ENCODE assay signal across 24 cellular contexts in genomic region chr22:25553131-25553530, GRCh38. TPM values are rescaled to one million over a fixed set of nuclear protein-coding genes. Genes with fewer than 3 reads are reported as not detected.
DNase-seq lines count a peak whose midpoint lies in the region; ATAC-seq, FAIRE-seq and TF ChIP-seq lines count a peak whose summit lies in the region.
"Had no signal": no experiment of that assay in that cellular context is flagged by ENCODE, and none has a peak within 500 bp of the region (broad histone marks: within the 10 kb centered on the region; RNA-seq: fewer than 3 reads in every experiment).

No MANE protein-coding gene starts in this region.

- H3K4me1 ChIP-seq in GM12878 (ENCODE audit: control insufficient read depth, insufficient read depth, low read length) = peaks cover 3% of the 10 kb centered on the region; the same call in 1 of the 2 replicates
- H3K4me1 ChIP-seq: A549, HAP-1 had no signal

- 50% methylated on average over 2 of the region's 2 CpGs for WGBS in GM12878 (ENCODE audit: insufficient coverage, insufficient replicate concordance, low lambda C conversion rate, missing lambda C conversion rate)

- no peak overlapping the region for H3K9ac ChIP-seq in GM12878 (ENCODE audit: control insufficient read depth, insufficient read depth, low read length)
- H3K9ac ChIP-seq: BLaER1 treated with 17β-estradiol and CSF1 and Interleukin-3, amounts not matched to agents 10 nM and 100 nM had no signal

- no peak for ATAC-seq in stimulated activated naive CD8-positive, alpha-beta T cell treated with anti-CD3 and anti-CD28 coated beads, Interleukin-15, amount 100 ng/mL, for 72 hours
- no peak for ATAC-seq in stimulated activated naive CD8-positive, alpha-beta T cell treated with anti-CD3 and anti-CD28 coated beads, Interleukin-15, Interleukin-2, amounts not matched to agents 100 U/mL and 50 U/mL, for 24 hours
- 0 out of 3 replicates have a peak, but pooled peaks have one; percentile 30 for ATAC-seq in GM12878
- peak; percentile 81 for ATAC-seq in stimulated activated naive B cell treated with anti-CD40 and anti-IgM and Interleukin-4, amounts not matched to agents 10 μg/mL and 1 μg/mL and 100 μg/mL, for 72 hours (replicated peaks)
- no peak for ATAC-seq in GM19328 (IDR thresholded peaks at IDR 0.05; ENCODE audit: unreplicated experiment)
- no peak for ATAC-seq in GM18861 (IDR thresholded peaks at IDR 0.05; ENCODE audit: unreplicated experiment)
- ATAC-seq: A549 had no signal

- no peaks in the 10 kb centered on the region for H4K20me1 ChIP-seq in GM12878 (ENCODE audit: control insufficient read depth, insufficient read depth)
- H4K20me1 ChIP-seq: BLaER1 treated with 17β-estradiol and CSF1 and Interleukin-3, amounts not matched to agents 10 nM and 100 nM had no signal

- CTCF ChIA-PET in GM12878 (lab: Yijun Ruan, JAX) = interaction anchor here (1.0 to 3.2 kb wide), 3 partner anchors 9 to 11 kb away, joined by 3 to 19 read pairs (median 3); no protein-coding TSS in a partner anchor
- CTCF ChIA-PET in activated CD4-positive, alpha-beta T cell treated with anti-CD3 and anti-CD28 coated beads, Interleukin-2, amount 10 ng/mL, durations not matched to agents 7 days and 5 days (lab: Charles Lee) = interaction anchor here (1.0 kb wide), 1 partner anchor 9 kb away, joined by 6 read pairs; no protein-coding TSS in a partner anchor

- no peak for TF ChIP-seq POLR2A in GM12878 (IDR thresholded peaks at IDR 0.05; ENCODE audit: low read depth, low read length)

- no peak for FAIRE-seq in GM12878 (lab: Jason Lieb, UNC)
- FAIRE-seq: A549, H54 had no signal

- SMC1A ChIA-PET in GM12878 (lab: Charles Lee; ENCODE audit: uncharacterized antibody, unreplicated experiment) = interaction anchor here (1.2 to 4.7 kb wide), 4 partner anchors 9 to 91 kb away, joined by 3 to 31 read pairs (median 4); no protein-coding TSS in a partner anchor

- H3K4me1 Mint-ChIP-seq in stimulated activated naive CD8-positive, alpha-beta T cell treated with anti-CD3 and anti-CD28 coated beads, Interleukin-15, amount 100 ng/mL, for 72 hours = peaks cover 14% of the 10 kb centered on the region
- H3K4me1 Mint-ChIP-seq in stimulated activated naive B cell treated with anti-CD40 and anti-IgM and Interleukin-4, amounts not matched to agents 10 μg/mL and 1 μg/mL and 100 μg/mL, for 72 hours = peaks cover 38 to 55% of the 10 kb centered on the region in 2 donors
- peaks cover 12% of the 10 kb centered on the region for H3K4me1 Mint-ChIP-seq in activated CD4-positive, alpha-beta T cell treated with anti-CD3 and anti-CD28 coated beads, Interleukin-2, amount 10 ng/mL, durations not matched to agents 7 days and 5 days
- H3K4me1 Mint-ChIP-seq: CD14-positive monocyte; CD8-positive, alpha-beta memory T cell had no signal

- RAD21 ChIA-PET in GM12878 (lab: Charles Lee; ENCODE audit: unreplicated experiment) = interaction anchor here (0.7 to 3.0 kb wide), 4 partner anchors 9 to 351 kb away, joined by 3 to 18 read pairs (median 6); no protein-coding TSS in a partner anchor

- no peak for DNase-seq in stimulated activated naive CD8-positive, alpha-beta T cell treated with anti-CD3 and anti-CD28 coated beads, Interleukin-15, amount 100 ng/mL, for 72 hours
- DNase-seq in stimulated activated naive CD8-positive, alpha-beta T cell treated with anti-CD3 and anti-CD28 coated beads, Interleukin-15, Interleukin-2, amounts not matched to agents 100 U/mL and 50 U/mL, for 24 hours = no peak
- no peak for DNase-seq in GM12878 (ENCODE audit: low read depth, low spot score)
- no peak for DNase-seq in stimulated activated naive B cell treated with anti-CD40 and anti-IgM and Interleukin-4, amounts not matched to agents 10 μg/mL and 1 μg/mL and 100 μg/mL, for 72 hours
- no peak for DNase-seq in activated CD4-positive, alpha-beta T cell treated with anti-CD3 and anti-CD28 coated beads, Interleukin-2, amount 10 ng/mL, durations not matched to agents 7 days and 5 days
- DNase-seq: ACHN; AML-193; BE2C; Calu3; CD4-positive, alpha-beta T cell; CD8-positive, alpha-beta memory T cell; DMS53; DMS79 treated with DMSO at 0.1 percent for 48 hours; GF-D8; GOT3 had no signal

- H2AFZ ChIP-seq in GM12878 (ENCODE audit: control insufficient read depth, low read depth, low read length) = no peak overlapping the region

- no peak for TF ChIP-seq RAD21 in GM12878 (IDR thresholded peaks at IDR 0.05; ENCODE audit: insufficient read depth, low read depth, low read length)

- TF ChIP-seq EP300 in GM12878 (IDR thresholded peaks at IDR 0.05; ENCODE audit: borderline replicate concordance in 1 of 2, control insufficient read depth in 1 of 2, low read depth in 2 of 2, low read length in 2 of 2) = no peak

- in situ Hi-C loops in GM12878 (cut with MboI) = no loop called here

- H3K27ac Mint-ChIP-seq in stimulated activated naive CD8-positive, alpha-beta T cell treated with anti-CD3 and anti-CD28 coated beads, Interleukin-15, amount 100 ng/mL, for 72 hours = peak overlapping the region; percentile 17 to 35
- H3K27ac Mint-ChIP-seq in stimulated activated naive B cell treated with anti-CD40 and anti-IgM and Interleukin-4, amounts not matched to agents 10 μg/mL and 1 μg/mL and 100 μg/mL, for 72 hours = peak overlapping the region; percentile 62
- H3K27ac Mint-ChIP-seq in activated CD4-positive, alpha-beta T cell treated with anti-CD3 and anti-CD28 coated beads, Interleukin-2, amount 10 ng/mL, durations not matched to agents 7 days and 5 days = no peak overlapping the region
- H3K27ac Mint-ChIP-seq: CD14-positive monocyte; CD4-positive, alpha-beta T cell; HFFc6 had no signal

- intact Hi-C loops in GM12878 (cut with micrococcal nuclease; ENCODE audit: unreplicated experiment) = no loop called here

- no peaks in the 10 kb centered on the region for H3K9me3 Mint-ChIP-seq in stimulated activated naive CD8-positive, alpha-beta T cell treated with anti-CD3 and anti-CD28 coated beads, Interleukin-15, amount 100 ng/mL, for 72 hours
- H3K9me3 Mint-ChIP-seq in stimulated activated naive B cell treated with anti-CD40 and anti-IgM and Interleukin-4, amounts not matched to agents 10 μg/mL and 1 μg/mL and 100 μg/mL, for 72 hours = no peaks in the 10 kb centered on the region
- no peaks in the 10 kb centered on the region for H3K9me3 Mint-ChIP-seq in activated CD4-positive, alpha-beta T cell treated with anti-CD3 and anti-CD28 coated beads, Interleukin-2, amount 10 ng/mL, durations not matched to agents 7 days and 5 days
- H3K9me3 Mint-ChIP-seq: CD4-positive, alpha-beta T cell had no signal

- H3K4me2 ChIP-seq in GM12878 (ENCODE audit: control insufficient read depth, insufficient read depth) = no peak overlapping the region
- H3K4me2 ChIP-seq: A549; BLaER1 treated with 17β-estradiol and CSF1 and Interleukin-3, amounts not matched to agents 10 nM and 100 nM had no signal

- BruUV-seq in GM12878 (replicated peaks; lab: Mats Ljungman, UMichigan) = no TSS peak

- H3K36me3 Mint-ChIP-seq in stimulated activated naive B cell treated with anti-CD40 and anti-IgM and Interleukin-4, amounts not matched to agents 10 μg/mL and 1 μg/mL and 100 μg/mL, for 72 hours = no peaks in the 10 kb centered on the region
- H3K36me3 Mint-ChIP-seq in activated CD4-positive, alpha-beta T cell treated with anti-CD3 and anti-CD28 coated beads, Interleukin-2, amount 10 ng/mL, durations not matched to agents 7 days and 5 days (ENCODE audit: low read depth) = no peaks in the 10 kb centered on the region
- H3K36me3 Mint-ChIP-seq: CD14-positive monocyte; CD8-positive, alpha-beta memory T cell had no signal

- peaks cover 10% of the 10 kb centered on the region for H3K27me3 Mint-ChIP-seq in stimulated activated naive CD8-positive, alpha-beta T cell treated with anti-CD3 and anti-CD28 coated beads, Interleukin-15, amount 100 ng/mL, for 72 hours
- no peaks in the 10 kb centered on the region for H3K27me3 Mint-ChIP-seq in stimulated activated naive B cell treated with anti-CD40 and anti-IgM and Interleukin-4, amounts not matched to agents 10 μg/mL and 1 μg/mL and 100 μg/mL, for 72 hours
- H3K27me3 Mint-ChIP-seq in activated CD4-positive, alpha-beta T cell treated with anti-CD3 and anti-CD28 coated beads, Interleukin-2, amount 10 ng/mL, durations not matched to agents 7 days and 5 days = peaks cover 2% of the 10 kb centered on the region
- H3K27me3 Mint-ChIP-seq: CD4-positive, alpha-beta T cell had no signal

- no peaks in the 10 kb centered on the region for H3K9me3 ChIP-seq in GM12878 (replicated peaks; ENCODE audit: control insufficient read depth, insufficient read depth, low read length)
- H3K9me3 ChIP-seq: A549, BE2C, HAP-1 had no signal

- H3K4me3 ChIP-seq in GM12878 = no peak overlapping the region
- H3K4me3 ChIP-seq: A549; BLaER1 treated with 17β-estradiol and CSF1 and Interleukin-3, amounts not matched to agents 10 nM and 100 nM; HAP-1 had no signal

- no peak overlapping the region for H3K27ac ChIP-seq in GM12878 (ENCODE audit: control insufficient read depth, insufficient read depth)
- H3K27ac ChIP-seq: 22Rv1; A549; BLaER1 treated with 17β-estradiol and CSF1 and Interleukin-3, amounts not matched to agents 10 nM and 100 nM had no signal

- no peak overlapping the region for H3K4me3 Mint-ChIP-seq in stimulated activated naive CD8-positive, alpha-beta T cell treated with anti-CD3 and anti-CD28 coated beads, Interleukin-15, amount 100 ng/mL, for 72 hours
- H3K4me3 Mint-ChIP-seq in stimulated activated naive B cell treated with anti-CD40 and anti-IgM and Interleukin-4, amounts not matched to agents 10 μg/mL and 1 μg/mL and 100 μg/mL, for 72 hours = no peak overlapping the region
- no peak overlapping the region for H3K4me3 Mint-ChIP-seq in activated CD4-positive, alpha-beta T cell treated with anti-CD3 and anti-CD28 coated beads, Interleukin-2, amount 10 ng/mL, durations not matched to agents 7 days and 5 days
- H3K4me3 Mint-ChIP-seq: CD14-positive monocyte; CD4-positive, alpha-beta T cell; CD8-positive, alpha-beta memory T cell; HFFc6 had no signal

- H3K36me3 ChIP-seq in GM12878 (ENCODE audit: control insufficient read depth in 2 of 2, insufficient read depth in 2 of 2, low read length in 1 of 2) = no peaks in the 10 kb centered on the region
- H3K36me3 ChIP-seq: BE2C; BLaER1 treated with 17β-estradiol and CSF1 and Interleukin-3, amounts not matched to agents 10 nM and 100 nM; HAP-1 had no signal

- TF ChIP-seq CTCF in GM12878 (IDR thresholded peaks at IDR 0.05 in 2 of 3, conservative IDR thresholded peaks at IDR 0.05 in 1 of 3; ENCODE audit: control insufficient read depth in 2 of 3, extremely low read depth in 1 of 3, insufficient read depth in 1 of 3, low read depth in 3 of 3, low read length in 3 of 3) = no peak

- POLR2A ChIA-PET in GM12878 (lab: Charles Lee) = interaction anchor here (1.2 to 1.4 kb wide), 2 partner anchors 9 to 11 kb away, joined by 3 to 6 read pairs; no protein-coding TSS in a partner anchor
- POLR2A ChIA-PET in activated CD4-positive, alpha-beta T cell treated with anti-CD3 and anti-CD28 coated beads, Interleukin-2, amount 10 ng/mL, durations not matched to agents 7 days and 5 days (lab: Charles Lee) = no interaction called here

- H3K27me3 ChIP-seq in GM12878 (replicated peaks in 1 of 2; ENCODE audit: control insufficient read depth in 2 of 2, insufficient read depth in 2 of 2, low read length in 1 of 2) = no peaks in the 10 kb centered on the region
- H3K27me3 ChIP-seq: BE2C; BLaER1 treated with 17β-estradiol and CSF1 and Interleukin-3, amounts not matched to agents 10 nM and 100 nM had no signal

- H3K79me2 ChIP-seq in GM12878 (ENCODE audit: control insufficient read depth, insufficient read depth, low read length) = no peaks in the 10 kb centered on the region

RNA-seq across cellular contexts. Expression of gene GRK3, which starts 11.3 kb away (rescaled TPM):
- total RNA-seq in GM12878 (2013; cell fraction: nucleolus; rRNA removed) = 74.9 and 76.8 TPM in 2 replicates
- total RNA-seq in GM12878 (2014; rRNA removed) = 14.3 and 16.8 TPM in 2 replicates
- total RNA-seq in GM12878 (2014; rRNA removed; fragmentation: Illumina TruSeq; extraction: Trizol) = 20.3 and 21.3 TPM in 2 replicates
- total RNA-seq in GM12878 (2021) = 25.2 and 26.1 TPM in 2 replicates
- 4.5 TPM for polyA plus RNA-seq in GM12878 (2011; ENCODE audit: low read depth)
- 35.1 and 43.9 TPM in 2 replicates for polyA plus RNA-seq in GM12878 (2011; rRNA removed)
- 15.8 and 18.1 TPM in 2 replicates for polyA plus RNA-seq in GM12878 (2011; cell fraction: cytosol; rRNA removed)
- 23.8 and 26.8 TPM in 2 replicates for polyA plus RNA-seq in GM12878 (2011; cell fraction: nucleus; rRNA removed)
- 5.9 and 9.7 TPM in 2 replicates for polyA plus RNA-seq in GM12878 (2012)
- polyA plus RNA-seq in GM12878 (2014; fragmentation: Illumina TruSeq; extraction: Trizol) = 20.7 and 25.2 TPM in 2 replicates
- 1 to 10 TPM; 4.3 to 4.6 TPM for polyA plus RNA-seq in GM12878 (2014; fragmentation: Nextera tagmentation; extraction: Ambion mirVana)
- 11.6 and 15.2 TPM in 2 replicates for polyA plus RNA-seq in GM12878 (2014; rRNA removed)
- 1 to 10 TPM; 3.1 to 5.1 TPM for polyA plus RNA-seq in GM12878 (2016; fragmentation: Nextera tagmentation; extraction: Ambion mirVana)
- 34.4 and 41.6 TPM in 2 replicates for polyA minus RNA-seq in GM12878 (2011; rRNA and poly(A)+ RNA removed)
- 13.5 and 16.5 TPM in 2 replicates for polyA minus RNA-seq in GM12878 (2011; cell fraction: cytosol; rRNA and poly(A)+ RNA removed)
- polyA minus RNA-seq in GM12878 (2011; cell fraction: nucleus; rRNA and poly(A)+ RNA removed) = 11.6 and 15.6 TPM in 2 replicates
- 10 to 100 TPM; 23.4 to 24.2 TPM for total RNA-seq in activated CD4-positive, alpha-beta T cell treated with anti-CD3 and anti-CD28 coated beads, Interleukin-2, amount 10 ng/mL, durations not matched to agents 7 days and 5 days

Comparison
In these comparisons a context has a peak if more than half of its experiments do, and no peak if none do; other contexts are left out.
1. ATAC-seq: peak in GM12878 (single experiment) and stimulated activated naive B cell treated with anti-CD40 and anti-IgM and Interleukin-4, amounts not matched to agents 10 μg/mL and 1 μg/mL and 100 μg/mL, for 72 hours (2 of 2); none in stimulated activated naive CD8-positive, alpha-beta T cell treated with anti-CD3 and anti-CD28 coated beads, Interleukin-15, amount 100 ng/mL, for 72 hours (single experiment), stimulated activated naive CD8-positive, alpha-beta T cell treated with anti-CD3 and anti-CD28 coated beads, Interleukin-15, Interleukin-2, amounts not matched to agents 100 U/mL and 50 U/mL, for 24 hours (single experiment), GM19328 (single experiment) and GM18861 (single experiment).